ENCODE assay signal across 1 cellular context in the genomic region with DNA sequence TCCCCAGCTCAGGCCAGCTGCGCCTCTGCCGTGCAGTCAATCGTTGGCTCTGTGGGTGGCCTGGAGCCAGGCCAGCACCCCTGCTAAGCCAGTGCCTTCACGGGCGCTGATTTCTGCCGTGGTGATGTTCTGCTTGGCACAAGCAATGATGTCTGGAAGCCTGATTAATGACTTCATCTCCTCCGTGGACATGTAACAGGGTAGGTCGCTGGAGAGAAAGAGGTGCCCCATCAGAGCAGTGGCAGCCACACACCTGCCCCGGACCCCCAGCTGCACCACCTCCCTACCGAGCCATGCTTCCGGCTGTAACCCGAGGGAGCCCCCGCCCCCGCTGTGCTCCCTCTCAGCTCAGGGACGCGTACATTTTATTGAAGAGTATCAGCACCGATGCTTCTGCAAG.
A peak's percentile ranks its signal among the peaks of the same experiment; 100 is the strongest.
TF ChIP-seq lines count a peak whose summit lies in the region.

No MANE protein-coding gene starts in this region.

TF ChIP-seq in HEK293, 187 proteins besides CTCF, POLR2A, EP300 and RAD21 (continued from another document):
- TF ChIP-seq ZBTB17 (tag by site-specific recombination; IDR thresholded peaks at IDR 0.05), result peak; percentile 43
- no peak for TF ChIP-seq ZNF48 (tag by site-specific recombination; IDR thresholded peaks at IDR 0.05)
- peak; percentile 93 for TF ChIP-seq ZIC2 (tag by site-specific recombination; IDR thresholded peaks at IDR 0.05)
- no peak for TF ChIP-seq ZNF350 (tag by site-specific recombination; IDR thresholded peaks at IDR 0.05)
- TF ChIP-seq, protein P1, sequence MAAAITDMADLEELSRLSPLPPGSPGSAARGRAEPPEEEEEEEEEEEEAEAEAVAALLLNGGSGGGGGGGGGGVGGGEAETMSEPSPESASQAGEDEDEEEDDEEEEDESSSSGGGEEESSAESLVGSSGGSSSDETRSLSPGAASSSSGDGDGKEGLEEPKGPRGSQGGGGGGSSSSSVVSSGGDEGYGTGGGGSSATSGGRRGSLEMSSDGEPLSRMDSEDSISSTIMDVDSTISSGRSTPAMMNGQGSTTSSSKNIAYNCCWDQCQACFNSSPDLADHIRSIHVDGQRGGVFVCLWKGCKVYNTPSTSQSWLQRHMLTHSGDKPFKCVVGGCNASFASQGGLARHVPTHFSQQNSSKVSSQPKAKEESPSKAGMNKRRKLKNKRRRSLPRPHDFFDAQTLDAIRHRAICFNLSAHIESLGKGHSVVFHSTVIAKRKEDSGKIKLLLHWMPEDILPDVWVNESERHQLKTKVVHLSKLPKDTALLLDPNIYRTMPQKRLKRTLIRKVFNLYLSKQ (tag by site-specific recombination; IDR thresholded peaks at IDR 0.05; ENCODE audit: borderline replicate concordance), result no peak
- TF ChIP-seq, protein P2, sequence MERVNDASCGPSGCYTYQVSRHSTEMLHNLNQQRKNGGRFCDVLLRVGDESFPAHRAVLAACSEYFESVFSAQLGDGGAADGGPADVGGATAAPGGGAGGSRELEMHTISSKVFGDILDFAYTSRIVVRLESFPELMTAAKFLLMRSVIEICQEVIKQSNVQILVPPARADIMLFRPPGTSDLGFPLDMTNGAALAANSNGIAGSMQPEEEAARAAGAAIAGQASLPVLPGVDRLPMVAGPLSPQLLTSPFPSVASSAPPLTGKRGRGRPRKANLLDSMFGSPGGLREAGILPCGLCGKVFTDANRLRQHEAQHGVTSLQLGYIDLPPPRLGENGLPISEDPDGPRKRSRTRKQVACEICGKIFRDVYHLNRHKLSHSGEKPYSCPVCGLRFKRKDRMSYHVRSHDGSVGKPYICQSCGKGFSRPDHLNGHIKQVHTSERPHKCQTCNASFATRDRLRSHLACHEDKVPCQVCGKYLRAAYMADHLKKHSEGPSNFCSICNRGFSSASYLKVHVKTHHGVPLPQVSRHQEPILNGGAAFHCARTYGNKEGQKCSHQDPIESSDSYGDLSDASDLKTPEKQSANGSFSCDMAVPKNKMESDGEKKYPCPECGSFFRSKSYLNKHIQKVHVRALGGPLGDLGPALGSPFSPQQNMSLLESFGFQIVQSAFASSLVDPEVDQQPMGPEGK (tag by site-specific recombination; IDR thresholded peaks at IDR 0.05), result 0 out of 2 replicates have a peak, but pooled peaks have one; percentile 33
TF ChIP-seq in HEK293: peak in this region for 17.
